ENCODE assay signal across 14 cellular contexts in genomic region chr11:128622137-128622523, GRCh38. TPM values are rescaled to one million over a fixed set of nuclear protein-coding genes. Genes with fewer than 3 reads are reported as not detected.
DNase-seq lines count a peak whose midpoint lies in the region; ATAC-seq and TF ChIP-seq lines count a peak whose summit lies in the region.
"Had no signal": no experiment of that assay in that cellular context is flagged by ENCODE, and none has a peak within 500 bp of the region (broad histone marks: within the 10 kb centered on the region; RNA-seq: fewer than 3 reads in every experiment).

No MANE protein-coding gene starts in this region.

- POLR2A ChIA-PET in AG04450 (lab: Yijun Ruan, JAX), result interaction anchor here (0.7 kb wide), 1 partner anchor 78 kb away, joined by 3 read pairs; no protein-coding TSS in a partner anchor
- POLR2A ChIA-PET in IMR-90 (lab: Charles Lee; ENCODE audit: unreplicated experiment), result no interaction called here
- POLR2A ChIA-PET in naive thymus-derived CD8-positive, alpha-beta T cell (lab: Charles Lee), result interaction anchor here (0.7 to 17.3 kb wide), 10 partner anchors 9 to 331 kb away, joined by 3 to 476 read pairs (median 8); no protein-coding TSS in a partner anchor

- H2AFZ ChIP-seq in IMR-90 (replicated peaks; ENCODE audit: low read length, poor library complexity), result peak overlapping the region; percentile 38

- H3K9ac ChIP-seq in IMR-90 (ENCODE audit: low read depth, low read length) (no peak overlapping the region), endodermal cell (ENCODE audit: extremely low read depth, low read length, poor library complexity, severe bottlenecking) (no peak overlapping the region)

- H4K20me1 ChIP-seq in IMR-90 (ENCODE audit: insufficient read depth, low read length), result no peaks in the 10 kb centered on the region

- no TSS peak for BruUV-seq in IMR-90 (replicated peaks; lab: Mats Ljungman, UMichigan)

- DNase-seq in AG04450 (ENCODE audit: low read depth, low spot score) (no peak), IMR-90 (no peak), endodermal cell (peak; percentile 48), C1 segment of cervical spinal cord (lab: John Stamatoyannopoulos, UW) (no peak), NCI-H1694 (lab: John Stamatoyannopoulos, UW) (no peak)
- no peak for DNase-seq in naive thymus-derived CD8-positive, alpha-beta T cell
- no peak for DNase-seq in T-helper 2 cell treated with Interferon-gamma antibody and Interleukin-4, amounts not matched to agents 5 μg/mL and 100 μg/mL, for 36 hours (ENCODE audit: low spot score)
- DNase-seq: activated naive CD8-positive, alpha-beta T cell treated with anti-CD3 and anti-CD28 coated beads, Interleukin-2, amount 10 ng/mL, durations not matched to agents 7 days and 5 days; cerebellar nuclear complex; lower lobe of right lung; NCI-H2107; tibial artery had no signal

- H3K4me3 ChIP-seq in AG04450 (ENCODE audit: low read depth, low read length) (no peak overlapping the region), IMR-90 (ENCODE audit: insufficient read depth, low read depth, low read length) (no peak overlapping the region), endodermal cell (ENCODE audit: low read length) (no peak overlapping the region)
- H3K4me3 ChIP-seq: lower lobe of right lung, SJSA1, tibial artery had no signal

- TF ChIP-seq CTCF in AG04450 (IDR thresholded peaks at IDR 0.05; ENCODE audit: low read depth, low read length) (no peak), IMR-90 (conservative IDR thresholded peaks at IDR 0.05; ENCODE audit: low read depth, low read length) (no peak), endodermal cell (conservative IDR thresholded peaks at IDR 0.05) (no peak)

- H3K14ac ChIP-seq in IMR-90 (replicated peaks; ENCODE audit: low read depth, low read length), result peak overlapping the region; percentile 24; the same call in 1 of the 2 replicates

- peak overlapping the region; percentile 73 for H3K27ac ChIP-seq in AG04450 (ENCODE audit: low read depth, low read length)
- no peak overlapping the region for H3K27ac ChIP-seq in IMR-90 (ENCODE audit: insufficient read depth, low read length)
- no peak overlapping the region for H3K27ac ChIP-seq in endodermal cell (ENCODE audit: low read depth, low read length)
- H3K27ac ChIP-seq: lower lobe of right lung, SJSA1, tibial artery had no signal

- peak overlapping the region; percentile 41; the same call in 1 of the 3 replicates for H2BK15ac ChIP-seq in IMR-90 (ENCODE audit: low read depth, low read length)

- intact Hi-C loops in IMR-90 (cut with micrococcal nuclease), result no loop called here

- H3K36me3 Mint-ChIP-seq in endodermal cell (ENCODE audit: low read depth), result no peaks in the 10 kb centered on the region
- H3K36me3 Mint-ChIP-seq in naive thymus-derived CD8-positive, alpha-beta T cell, result no peaks in the 10 kb centered on the region
- peaks cover 1% of the 10 kb centered on the region for H3K36me3 Mint-ChIP-seq in T-helper 2 cell treated with Interferon-gamma antibody and Interleukin-4, amounts not matched to agents 5 μg/mL and 100 μg/mL, for 36 hours (ENCODE audit: low read depth)
- H3K36me3 Mint-ChIP-seq: activated naive CD8-positive, alpha-beta T cell treated with anti-CD3 and anti-CD28 coated beads, Interleukin-2, amount 10 ng/mL, durations not matched to agents 7 days and 5 days had no signal

- no peaks in the 10 kb centered on the region for H3K9me3 Mint-ChIP-seq in endodermal cell
- H3K9me3 Mint-ChIP-seq in naive thymus-derived CD8-positive, alpha-beta T cell, result peaks cover 0 to 2% (median 0%) of the 10 kb centered on the region in 9 donors
- no peaks in the 10 kb centered on the region for H3K9me3 Mint-ChIP-seq in T-helper 2 cell treated with Interferon-gamma antibody and Interleukin-4, amounts not matched to agents 5 μg/mL and 100 μg/mL, for 36 hours
- H3K9me3 Mint-ChIP-seq: activated naive CD8-positive, alpha-beta T cell treated with anti-CD3 and anti-CD28 coated beads, Interleukin-2, amount 10 ng/mL, durations not matched to agents 7 days and 5 days had no signal

- peaks cover 6% of the 10 kb centered on the region for H3K4me1 ChIP-seq in IMR-90 (ENCODE audit: control insufficient read depth, insufficient read depth, low read length)
- H3K4me1 ChIP-seq in endodermal cell (ENCODE audit: control insufficient read depth, insufficient read depth, low read length), result no peaks in the 10 kb centered on the region
- H3K4me1 ChIP-seq: SJSA1, tibial artery had no signal

- peaks cover 28% of the 10 kb centered on the region for H3K4me1 Mint-ChIP-seq in endodermal cell
- H3K4me1 Mint-ChIP-seq in naive thymus-derived CD8-positive, alpha-beta T cell, result peaks cover 64 to 96% (median 92%) of the 10 kb centered on the region in 4 donors
- H3K4me1 Mint-ChIP-seq in T-helper 2 cell treated with Interferon-gamma antibody and Interleukin-4, amounts not matched to agents 5 μg/mL and 100 μg/mL, for 36 hours (ENCODE audit: low read depth), result peaks cover 63% of the 10 kb centered on the region

- H2BK20ac ChIP-seq in IMR-90 (ENCODE audit: low read depth, low read length), result peak overlapping the region; percentile 63

- H4K5ac ChIP-seq in IMR-90 (ENCODE audit: low read depth, low read length), result no peak overlapping the region

- no peaks in the 10 kb centered on the region for H3K9me3 ChIP-seq in AG04450 (ENCODE audit: control insufficient read depth, insufficient read depth, low read length)
- no peaks in the 10 kb centered on the region for H3K9me3 ChIP-seq in IMR-90 (ENCODE audit: control insufficient read depth, insufficient read depth, low read length)
- no peaks in the 10 kb centered on the region for H3K9me3 ChIP-seq in endodermal cell (ENCODE audit: control insufficient read depth, low read length)
- H3K9me3 ChIP-seq: lower lobe of right lung, SJSA1, tibial artery had no signal

- 0 out of 2 replicates have a peak overlapping the region, but pooled peaks have one; percentile 17 for H3K18ac ChIP-seq in IMR-90 (ENCODE audit: low read depth, low read length)

- H2AK5ac ChIP-seq in IMR-90 (ENCODE audit: low read depth, low read length), result peak overlapping the region; percentile 30

- H3K56ac ChIP-seq in IMR-90 (ENCODE audit: extremely low read depth, insufficient read depth, low read length), result no peak overlapping the region

- H3K27ac Mint-ChIP-seq in endodermal cell, result no peak overlapping the region
- peak overlapping the region; percentile 78 to 99 (median 98) for H3K27ac Mint-ChIP-seq in naive thymus-derived CD8-positive, alpha-beta T cell
- no peak overlapping the region for H3K27ac Mint-ChIP-seq in T-helper 2 cell treated with Interferon-gamma antibody and Interleukin-4, amounts not matched to agents 5 μg/mL and 100 μg/mL, for 36 hours
- H3K27ac Mint-ChIP-seq: activated naive CD8-positive, alpha-beta T cell treated with anti-CD3 and anti-CD28 coated beads, Interleukin-2, amount 10 ng/mL, durations not matched to agents 7 days and 5 days had no signal

- peak overlapping the region; percentile 53; the same call in 1 of the 2 replicates for H2BK120ac ChIP-seq in IMR-90 (ENCODE audit: low read depth, low read length)

- H2AK9ac ChIP-seq in IMR-90 (replicated peaks; ENCODE audit: low read depth, low read length, poor library complexity), result no peak overlapping the region

- H3K27me3 ChIP-seq in AG04450 (ENCODE audit: control insufficient read depth, insufficient read depth, low read length) (no peaks in the 10 kb centered on the region), IMR-90 (ENCODE audit: control insufficient read depth, insufficient read depth, low read length) (peaks cover under 1% of the 10 kb centered on the region; the same call in 1 of the 2 replicates), endodermal cell (ENCODE audit: control insufficient read depth, insufficient read depth, low read length, poor library complexity, severe bottlenecking) (peaks cover 26% of the 10 kb centered on the region)
- H3K27me3 ChIP-seq: SJSA1, tibial artery had no signal

- H3K79me1 ChIP-seq in IMR-90 (ENCODE audit: low read depth in 1 of 2, low read length in 2 of 2), result no peaks in the 10 kb centered on the region

- in situ Hi-C loops in IMR-90 (cut with MboI; ENCODE audit: low sequenced_read_pairs), result no loop called here

- H3K4ac ChIP-seq in IMR-90 (ENCODE audit: low read depth, low read length), result peak overlapping the region; percentile 40

- H3K27me3 Mint-ChIP-seq in endodermal cell (ENCODE audit: insufficient read depth), result peaks cover 58% of the 10 kb centered on the region
- no peaks in the 10 kb centered on the region for H3K27me3 Mint-ChIP-seq in naive thymus-derived CD8-positive, alpha-beta T cell
- no peaks in the 10 kb centered on the region for H3K27me3 Mint-ChIP-seq in T-helper 2 cell treated with Interferon-gamma antibody and Interleukin-4, amounts not matched to agents 5 μg/mL and 100 μg/mL, for 36 hours (ENCODE audit: low read depth)
- H3K27me3 Mint-ChIP-seq: activated naive CD8-positive, alpha-beta T cell treated with anti-CD3 and anti-CD28 coated beads, Interleukin-2, amount 10 ng/mL, durations not matched to agents 7 days and 5 days had no signal

- H3K4me2 ChIP-seq in IMR-90 (ENCODE audit: low read depth, low read length), result no peak overlapping the region

- CTCF ChIA-PET in AG04450 (lab: Charles Lee), result interaction anchor here (1.1 to 2.8 kb wide), 4 partner anchors 9 to 465 kb away, joined by 5 to 13 read pairs (median 10); no protein-coding TSS in a partner anchor
- CTCF ChIA-PET in IMR-90 (lab: Yijun Ruan, JAX), result interaction anchor here (0.5 kb wide), 1 partner anchor 450 kb away, joined by 3 read pairs; no protein-coding TSS in a partner anchor

- H2BK5ac ChIP-seq in IMR-90 (ENCODE audit: low read depth, low read length, poor library complexity, severe bottlenecking), result no peak overlapping the region

- no peak for TF ChIP-seq RAD21 in IMR-90 (IDR thresholded peaks at IDR 0.05; ENCODE audit: low read length)

- no peak overlapping the region for H3K4me3 Mint-ChIP-seq in endodermal cell
- peak overlapping the region in 2 of 10 donors; percentile 7 to 14 for H3K4me3 Mint-ChIP-seq in naive thymus-derived CD8-positive, alpha-beta T cell
- no peak overlapping the region for H3K4me3 Mint-ChIP-seq in T-helper 2 cell treated with Interferon-gamma antibody and Interleukin-4, amounts not matched to agents 5 μg/mL and 100 μg/mL, for 36 hours
- H3K4me3 Mint-ChIP-seq: activated naive CD8-positive, alpha-beta T cell treated with anti-CD3 and anti-CD28 coated beads, Interleukin-2, amount 10 ng/mL, durations not matched to agents 7 days and 5 days had no signal

- dilution Hi-C loops in IMR-90 (cut with HindIII; ENCODE audit: low sequenced_read_pairs, unreplicated experiment), result no loop called here

- H3K36me3 ChIP-seq in IMR-90 (ENCODE audit: control insufficient read depth, insufficient read depth, low read length) (no peaks in the 10 kb centered on the region), endodermal cell (ENCODE audit: control insufficient read depth, insufficient read depth, low read length) (no peaks in the 10 kb centered on the region)
- H3K36me3 ChIP-seq: lower lobe of right lung, SJSA1, tibial artery had no signal

- ATAC-seq in IMR-90 (ENCODE audit: low read depth), result no peak
- no peak for ATAC-seq in naive thymus-derived CD8-positive, alpha-beta T cell
- no peak for ATAC-seq in HG02642 (IDR thresholded peaks at IDR 0.05; ENCODE audit: poor library complexity, unreplicated experiment)
- ATAC-seq: lower lobe of right lung had no signal

- peak overlapping the region; percentile 29; the same call in 1 of the 2 replicates for H4K91ac ChIP-seq in IMR-90 (ENCODE audit: insufficient read depth, low read depth, low read length)

- H3K23ac ChIP-seq in IMR-90 (ENCODE audit: low read depth, low read length), result no peak overlapping the region

- TF ChIP-seq POLR2A in IMR-90 (IDR thresholded peaks at IDR 0.05; ENCODE audit: low read depth, low read length), result no peak

- 100% methylated on average over 1 of the region's 11 CpGs; no CpG with 5 or more reads in 1 of the 2 experiments for WGBS in IMR-90 (ENCODE audit: extremely low coverage in 2 of 2, insufficient read length in 1 of 2), 2 experiments
- 91 to 92% methylated on average over 8 to 11 of the region's 11 CpGs for WGBS in endodermal cell (ENCODE audit: insufficient coverage in 1 of 2, insufficient read length in 1 of 2), 2 experiments

- peaks cover 6% of the 10 kb centered on the region; the same call in 1 of the 2 replicates for H3K9me1 ChIP-seq in IMR-90 (ENCODE audit: insufficient read depth, low read length)

- H4K8ac ChIP-seq in IMR-90 (ENCODE audit: low read depth in 2 of 2, low read length in 2 of 2), result peak overlapping the region in 1 of 2 experiments; percentile 33; a peak in 1 of 4 replicates

RNA-seq across cellular contexts. Expression of gene ETS1, which starts 34.8 kb away (rescaled TPM):
- polyA plus RNA-seq in AG04450 (2011; rRNA removed), result 32.3 and 34.6 TPM in 2 replicates
- polyA minus RNA-seq in AG04450 (2011; rRNA and poly(A)+ RNA removed), result 51.1 and 58.3 TPM in 2 replicates
- total RNA-seq in IMR-90 (2012; rRNA removed), result 56.3 and 60.3 TPM in 2 replicates
- polyA plus RNA-seq in IMR-90 (2012; rRNA removed), result 41.2 and 43.6 TPM in 2 replicates
- polyA plus RNA-seq in IMR-90 (2012; cell fraction: cytosol; rRNA removed), result 19.0 and 24.4 TPM in 2 replicates
- polyA plus RNA-seq in IMR-90 (2012; cell fraction: nucleus; rRNA removed; ENCODE audit: low replicate concordance), result 13.4 and 42.1 TPM in 2 replicates
- 10 to 100 TPM; 34.3 to 36.4 TPM for total RNA-seq in endodermal cell
- polyA plus RNA-seq in endodermal cell (2013, experiment 1 of 2), result 24.1 TPM
- polyA plus RNA-seq in endodermal cell (2013, experiment 2 of 2), result 23.3 TPM
- 100 to 1,000 TPM; 925 to 962 TPM for total RNA-seq in naive thymus-derived CD8-positive, alpha-beta T cell
- polyA plus RNA-seq in naive thymus-derived CD8-positive, alpha-beta T cell, result 100 to 1,000 TPM; 407 to 433 (median 430) TPM

Comparison
In these comparisons a context has a peak if more than half of its experiments do, and no peak if none do; other contexts are left out.
1. H3K27ac Mint-ChIP-seq: peak in naive thymus-derived CD8-positive, alpha-beta T cell (10 of 10); none in endodermal cell (single experiment) and T-helper 2 cell treated with Interferon-gamma antibody and Interleukin-4, amounts not matched to agents 5 μg/mL and 100 μg/mL, for 36 hours (single experiment).
2. RNA of gene ETS1, which starts 34.8 kb away (total RNA-seq): 925 to 962 TPM in naive thymus-derived CD8-positive, alpha-beta T cell; 56.3 to 60.3 TPM in IMR-90 and 34.3 to 36.4 TPM in endodermal cell; every median in the first group is over 10 times any median in the second.